In the genomic region with DNA sequence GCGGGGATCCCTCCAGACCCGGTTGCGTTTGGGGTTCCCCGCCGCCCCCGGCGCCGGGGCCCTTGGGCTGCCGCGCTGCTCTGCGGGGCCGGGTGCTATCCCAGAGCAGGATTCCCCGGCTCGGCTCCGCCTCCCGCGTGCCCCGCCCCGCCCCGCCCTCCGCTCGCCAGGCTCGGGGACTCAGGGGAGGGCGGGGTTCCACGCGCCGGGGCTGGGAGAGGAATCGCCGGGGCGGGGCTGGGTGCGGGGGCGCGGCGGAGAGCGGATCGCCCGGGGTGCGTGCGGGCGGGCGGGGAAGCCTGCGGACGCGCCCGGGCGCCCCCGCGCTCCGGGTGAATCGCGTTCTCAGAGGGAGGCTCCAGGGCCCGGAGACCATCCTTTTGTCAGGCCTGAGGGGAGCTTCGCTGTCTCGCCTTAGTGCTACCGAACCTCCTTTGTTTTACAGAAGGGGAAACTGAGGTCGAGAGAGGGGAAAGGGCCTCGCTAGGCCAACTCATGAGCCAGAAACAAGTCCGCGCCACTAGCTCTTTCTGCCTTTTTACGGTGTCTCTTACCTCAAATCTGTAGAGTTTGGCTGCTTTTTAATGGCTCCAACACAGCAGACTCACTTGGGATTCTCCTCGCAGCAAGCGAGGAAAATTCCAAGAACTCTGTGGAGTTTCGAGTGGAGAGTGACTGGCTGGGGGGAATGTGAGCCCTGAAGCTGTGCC, we compare ENCODE assay signal across 1 cellular context.
TF ChIP-seq lines count a peak whose summit lies in the region.

A gene (minus strand): TSS at position 82 of the 710 bp plus-strand sequence. CDS start 260 bp downstream, outside the sequence.

TF ChIP-seq in HepG2, 621 proteins besides CTCF, POLR2A, EP300 and RAD21 (continued from another document):
- TF ChIP-seq U2AF1 (optimal IDR thresholded peaks at IDR 0.05; ENCODE audit: low read depth, low read length) (no peak), SP5 (CRISPR knock-in tag; IDR thresholded peaks at IDR 0.05; ENCODE audit: borderline replicate concordance, low read depth) (peak; percentile 68)
- TF ChIP-seq, protein P1, sequence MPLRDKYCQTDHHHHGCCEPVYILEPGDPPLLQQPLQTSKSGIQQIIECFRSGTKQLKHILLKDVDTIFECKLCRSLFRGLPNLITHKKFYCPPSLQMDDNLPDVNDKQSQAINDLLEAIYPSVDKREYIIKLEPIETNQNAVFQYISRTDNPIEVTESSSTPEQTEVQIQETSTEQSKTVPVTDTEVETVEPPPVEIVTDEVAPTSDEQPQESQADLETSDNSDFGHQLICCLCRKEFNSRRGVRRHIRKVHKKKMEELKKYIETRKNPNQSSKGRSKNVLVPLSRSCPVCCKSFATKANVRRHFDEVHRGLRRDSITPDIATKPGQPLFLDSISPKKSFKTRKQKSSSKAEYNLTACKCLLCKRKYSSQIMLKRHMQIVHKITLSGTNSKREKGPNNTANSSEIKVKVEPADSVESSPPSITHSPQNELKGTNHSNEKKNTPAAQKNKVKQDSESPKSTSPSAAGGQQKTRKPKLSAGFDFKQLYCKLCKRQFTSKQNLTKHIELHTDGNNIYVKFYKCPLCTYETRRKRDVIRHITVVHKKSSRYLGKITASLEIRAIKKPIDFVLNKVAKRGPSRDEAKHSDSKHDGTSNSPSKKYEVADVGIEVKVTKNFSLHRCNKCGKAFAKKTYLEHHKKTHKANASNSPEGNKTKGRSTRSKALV (CRISPR knock-in tag; IDR thresholded peaks at IDR 0.05), result peak; percentile 47; the same call in 1 of the 2 replicates
- TF ChIP-seq, protein P2, sequence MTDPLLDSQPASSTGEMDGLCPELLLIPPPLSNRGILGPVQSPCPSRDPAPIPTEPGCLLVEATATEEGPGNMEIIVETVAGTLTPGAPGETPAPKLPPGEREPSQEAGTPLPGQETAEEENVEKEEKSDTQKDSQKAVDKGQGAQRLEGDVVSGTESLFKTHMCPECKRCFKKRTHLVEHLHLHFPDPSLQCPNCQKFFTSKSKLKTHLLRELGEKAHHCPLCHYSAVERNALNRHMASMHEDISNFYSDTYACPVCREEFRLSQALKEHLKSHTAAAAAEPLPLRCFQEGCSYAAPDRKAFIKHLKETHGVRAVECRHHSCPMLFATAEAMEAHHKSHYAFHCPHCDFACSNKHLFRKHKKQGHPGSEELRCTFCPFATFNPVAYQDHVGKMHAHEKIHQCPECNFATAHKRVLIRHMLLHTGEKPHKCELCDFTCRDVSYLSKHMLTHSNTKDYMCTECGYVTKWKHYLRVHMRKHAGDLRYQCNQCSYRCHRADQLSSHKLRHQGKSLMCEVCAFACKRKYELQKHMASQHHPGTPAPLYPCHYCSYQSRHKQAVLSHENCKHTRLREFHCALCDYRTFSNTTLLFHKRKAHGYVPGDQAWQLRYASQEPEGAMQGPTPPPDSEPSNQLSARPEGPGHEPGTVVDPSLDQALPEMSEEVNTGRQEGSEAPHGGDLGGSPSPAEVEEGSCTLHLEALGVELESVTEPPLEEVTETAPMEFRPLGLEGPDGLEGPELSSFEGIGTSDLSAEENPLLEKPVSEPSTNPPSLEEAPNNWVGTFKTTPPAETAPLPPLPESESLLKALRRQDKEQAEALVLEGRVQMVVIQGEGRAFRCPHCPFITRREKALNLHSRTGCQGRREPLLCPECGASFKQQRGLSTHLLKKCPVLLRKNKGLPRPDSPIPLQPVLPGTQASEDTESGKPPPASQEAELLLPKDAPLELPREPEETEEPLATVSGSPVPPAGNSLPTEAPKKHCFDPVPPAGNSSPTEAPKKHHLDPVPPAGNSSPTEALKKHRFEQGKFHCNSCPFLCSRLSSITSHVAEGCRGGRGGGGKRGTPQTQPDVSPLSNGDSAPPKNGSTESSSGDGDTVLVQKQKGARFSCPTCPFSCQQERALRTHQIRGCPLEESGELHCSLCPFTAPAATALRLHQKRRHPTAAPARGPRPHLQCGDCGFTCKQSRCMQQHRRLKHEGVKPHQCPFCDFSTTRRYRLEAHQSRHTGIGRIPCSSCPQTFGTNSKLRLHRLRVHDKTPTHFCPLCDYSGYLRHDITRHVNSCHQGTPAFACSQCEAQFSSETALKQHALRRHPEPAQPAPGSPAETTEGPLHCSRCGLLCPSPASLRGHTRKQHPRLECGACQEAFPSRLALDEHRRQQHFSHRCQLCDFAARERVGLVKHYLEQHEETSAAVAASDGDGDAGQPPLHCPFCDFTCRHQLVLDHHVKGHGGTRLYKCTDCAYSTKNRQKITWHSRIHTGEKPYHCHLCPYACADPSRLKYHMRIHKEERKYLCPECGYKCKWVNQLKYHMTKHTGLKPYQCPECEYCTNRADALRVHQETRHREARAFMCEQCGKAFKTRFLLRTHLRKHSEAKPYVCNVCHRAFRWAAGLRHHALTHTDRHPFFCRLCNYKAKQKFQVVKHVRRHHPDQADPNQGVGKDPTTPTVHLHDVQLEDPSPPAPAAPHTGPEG (CRISPR knock-in tag; IDR thresholded peaks at IDR 0.05), result peak; percentile 72; the same call in 1 of the 2 replicates
